ENCODE assay signal across 1 cellular context in the genomic region with DNA sequence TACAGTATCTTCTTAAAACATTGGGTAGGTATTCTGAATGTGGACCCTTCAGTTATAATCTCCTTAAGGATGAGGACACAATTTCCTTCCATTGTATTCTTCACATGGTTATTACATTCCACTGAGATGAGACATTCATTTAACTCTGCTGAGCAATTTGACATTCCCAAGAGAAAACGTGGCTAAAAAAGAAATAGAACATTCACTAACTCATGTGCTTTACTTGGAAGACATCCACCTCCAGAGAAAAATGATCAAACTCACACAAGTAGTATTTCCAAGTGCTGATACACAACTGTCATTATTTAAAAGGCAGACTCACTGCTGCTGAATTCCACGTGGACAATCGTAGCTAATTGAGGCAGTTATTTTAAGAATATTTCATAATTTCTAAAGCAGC.
TF ChIP-seq lines count a peak whose summit lies in the region.

No MANE protein-coding gene starts in this region.

TF ChIP-seq in SK-N-SH, 30 proteins besides CTCF, POLR2A, EP300 and RAD21 (continued from another document):
- peak; percentile 86 for TF ChIP-seq SIN3A (IDR thresholded peaks at IDR 0.05; ENCODE audit: borderline replicate concordance, low read depth, low read length)
- TF ChIP-seq, protein P1, sequence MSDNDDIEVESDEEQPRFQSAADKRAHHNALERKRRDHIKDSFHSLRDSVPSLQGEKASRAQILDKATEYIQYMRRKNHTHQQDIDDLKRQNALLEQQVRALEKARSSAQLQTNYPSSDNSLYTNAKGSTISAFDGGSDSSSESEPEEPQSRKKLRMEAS (IDR thresholded peaks at IDR 0.05; ENCODE audit: low read depth): peak; percentile 87
- TF ChIP-seq ELF1 (IDR thresholded peaks at IDR 0.05): 0 out of 2 replicates have a peak, but pooled peaks have one; percentile 4
- no peak for TF ChIP-seq RCOR1 (IDR thresholded peaks at IDR 0.05; ENCODE audit: low read length)
- no peak for TF ChIP-seq SMC3 (IDR thresholded peaks at IDR 0.05; ENCODE audit: low read depth, low read length)
- TF ChIP-seq TAF1 (IDR thresholded peaks at IDR 0.05; ENCODE audit: borderline replicate concordance, low read depth, low read length): no peak
- no peak for TF ChIP-seq CHD2 (IDR thresholded peaks at IDR 0.05; ENCODE audit: low read length, partially characterized antibody)
- peak; percentile 79; the same call in 1 of the 2 replicates for TF ChIP-seq POLR2AphosphoS5 (IDR thresholded peaks at IDR 0.05; ENCODE audit: low read depth, low read length)
- TF ChIP-seq, protein P2, sequence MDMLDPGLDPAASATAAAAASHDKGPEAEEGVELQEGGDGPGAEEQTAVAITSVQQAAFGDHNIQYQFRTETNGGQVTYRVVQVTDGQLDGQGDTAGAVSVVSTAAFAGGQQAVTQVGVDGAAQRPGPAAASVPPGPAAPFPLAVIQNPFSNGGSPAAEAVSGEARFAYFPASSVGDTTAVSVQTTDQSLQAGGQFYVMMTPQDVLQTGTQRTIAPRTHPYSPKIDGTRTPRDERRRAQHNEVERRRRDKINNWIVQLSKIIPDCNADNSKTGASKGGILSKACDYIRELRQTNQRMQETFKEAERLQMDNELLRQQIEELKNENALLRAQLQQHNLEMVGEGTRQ (IDR thresholded peaks at IDR 0.05; ENCODE audit: borderline replicate concordance, low read depth, low read length): no peak
- peak; percentile 85; the same call in 1 of the 2 replicates for TF ChIP-seq FOXM1 (IDR thresholded peaks at IDR 0.05; ENCODE audit: low read depth)
- no peak for TF ChIP-seq RFX5 (IDR thresholded peaks at IDR 0.05; ENCODE audit: low read length)
- TF ChIP-seq RXRA (IDR thresholded peaks at IDR 0.05; ENCODE audit: borderline replicate concordance, low read depth): peak; percentile 67; the same call in 1 of the 2 replicates
- TF ChIP-seq, protein P3, sequence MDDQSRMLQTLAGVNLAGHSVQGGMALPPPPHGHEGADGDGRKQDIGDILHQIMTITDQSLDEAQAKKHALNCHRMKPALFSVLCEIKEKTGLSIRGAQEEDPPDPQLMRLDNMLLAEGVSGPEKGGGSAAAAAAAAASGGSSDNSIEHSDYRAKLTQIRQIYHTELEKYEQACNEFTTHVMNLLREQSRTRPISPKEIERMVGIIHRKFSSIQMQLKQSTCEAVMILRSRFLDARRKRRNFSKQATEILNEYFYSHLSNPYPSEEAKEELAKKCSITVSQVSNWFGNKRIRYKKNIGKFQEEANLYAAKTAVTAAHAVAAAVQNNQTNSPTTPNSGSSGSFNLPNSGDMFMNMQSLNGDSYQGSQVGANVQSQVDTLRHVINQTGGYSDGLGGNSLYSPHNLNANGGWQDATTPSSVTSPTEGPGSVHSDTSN (IDR thresholded peaks at IDR 0.05): peak; percentile 91
- TF ChIP-seq, protein P4, sequence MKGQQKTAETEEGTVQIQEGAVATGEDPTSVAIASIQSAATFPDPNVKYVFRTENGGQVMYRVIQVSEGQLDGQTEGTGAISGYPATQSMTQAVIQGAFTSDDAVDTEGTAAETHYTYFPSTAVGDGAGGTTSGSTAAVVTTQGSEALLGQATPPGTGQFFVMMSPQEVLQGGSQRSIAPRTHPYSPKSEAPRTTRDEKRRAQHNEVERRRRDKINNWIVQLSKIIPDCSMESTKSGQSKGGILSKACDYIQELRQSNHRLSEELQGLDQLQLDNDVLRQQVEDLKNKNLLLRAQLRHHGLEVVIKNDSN (IDR thresholded peaks at IDR 0.05; ENCODE audit: borderline replicate concordance, low read depth): peak; percentile 23; the same call in 1 of the 2 replicates
- TF ChIP-seq YY1 (IDR thresholded peaks at IDR 0.05; ENCODE audit: low read depth): no peak
- TF ChIP-seq, protein P5, sequence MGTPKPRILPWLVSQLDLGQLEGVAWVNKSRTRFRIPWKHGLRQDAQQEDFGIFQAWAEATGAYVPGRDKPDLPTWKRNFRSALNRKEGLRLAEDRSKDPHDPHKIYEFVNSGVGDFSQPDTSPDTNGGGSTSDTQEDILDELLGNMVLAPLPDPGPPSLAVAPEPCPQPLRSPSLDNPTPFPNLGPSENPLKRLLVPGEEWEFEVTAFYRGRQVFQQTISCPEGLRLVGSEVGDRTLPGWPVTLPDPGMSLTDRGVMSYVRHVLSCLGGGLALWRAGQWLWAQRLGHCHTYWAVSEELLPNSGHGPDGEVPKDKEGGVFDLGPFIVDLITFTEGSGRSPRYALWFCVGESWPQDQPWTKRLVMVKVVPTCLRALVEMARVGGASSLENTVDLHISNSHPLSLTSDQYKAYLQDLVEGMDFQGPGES (IDR thresholded peaks at IDR 0.05; ENCODE audit: low read depth, low read length): no peak
- peak; percentile 88 for TF ChIP-seq NFIC (IDR thresholded peaks at IDR 0.05; ENCODE audit: borderline replicate concordance)
- no peak for TF ChIP-seq GATA2 (CRISPR knock-in tag; IDR thresholded peaks at IDR 0.05)
- no peak for TF ChIP-seq EZH2phosphoT487 (IDR thresholded peaks at IDR 0.05; ENCODE audit: borderline replicate concordance, low read depth)
